8 cellular contexts compared by ENCODE assay signal in the genomic region with DNA sequence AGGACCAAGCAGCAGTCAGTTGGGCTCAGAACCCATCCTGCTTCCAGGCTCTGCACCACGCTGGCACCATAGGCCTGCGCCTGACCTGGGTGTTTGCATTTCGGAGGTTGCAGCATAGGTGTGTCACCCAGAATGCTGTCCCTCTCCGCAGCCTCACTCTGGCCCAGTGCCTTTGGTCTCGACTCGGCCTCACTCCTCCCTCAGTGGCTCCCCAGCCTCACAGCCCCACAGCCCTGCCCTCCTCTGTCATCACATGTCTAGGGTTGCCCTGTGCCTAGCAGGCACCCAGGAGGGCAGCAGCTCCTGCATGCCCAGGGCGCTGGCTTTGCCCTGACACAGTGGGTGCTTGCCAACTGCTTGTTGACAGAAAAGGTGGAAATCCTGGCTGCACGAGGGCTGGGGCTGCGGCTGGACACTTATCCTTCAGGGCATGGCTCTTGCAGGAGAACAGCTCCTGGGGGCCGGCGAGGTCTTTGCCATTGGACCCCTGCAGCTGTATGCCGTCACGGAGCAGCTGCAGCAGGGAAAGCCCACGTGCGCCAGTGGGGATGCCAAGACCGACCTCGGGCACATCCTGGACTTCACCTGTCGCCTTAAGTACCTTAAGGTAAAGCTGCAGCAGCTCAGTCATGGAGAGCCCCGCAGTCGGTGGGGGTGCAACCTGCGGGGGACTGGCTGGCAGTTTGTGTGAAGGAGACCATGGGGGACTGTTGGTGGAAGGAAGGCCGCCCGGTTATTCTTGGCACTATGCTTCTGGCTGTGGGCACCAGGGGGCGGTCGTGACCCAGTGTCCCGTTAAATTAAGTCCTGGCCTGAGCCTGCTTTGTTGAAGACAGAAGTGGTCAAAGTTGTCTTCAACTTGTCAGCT. TPM values are rescaled to one million over a fixed set of nuclear protein-coding genes. Genes with fewer than 3 reads are reported as not detected.
A peak's percentile ranks its signal among the peaks of the same experiment; 100 is the strongest.
DNase-seq lines count a peak whose midpoint lies in the region; ATAC-seq and TF ChIP-seq lines count a peak whose summit lies in the region.

No MANE protein-coding gene starts in this region.

- H3K9me3 Mint-ChIP-seq in mesothelial cell of epicardium: no peaks in the 10 kb centered on the region

- peaks cover 10% of the 10 kb centered on the region for H3K4me1 ChIP-seq in vagina

- H3K4me3 ChIP-seq in dorsolateral prefrontal cortex: no peak overlapping the region
- no peak overlapping the region for H3K4me3 ChIP-seq in vagina

- intact Hi-C loops in dorsolateral prefrontal cortex (cut with DNase I): loop anchor here (2.0 to 10.0 kb wide), 4 partner anchors 61 to 211 kb away; a partner anchor contains a TSS
- intact Hi-C loops in vagina (cut with DNase I): loop anchor here (10.0 kb wide), 1 partner anchor 63 kb away; a partner anchor contains a TSS

- no peaks in the 10 kb centered on the region for H3K27me3 ChIP-seq in dorsolateral prefrontal cortex
- H3K27me3 ChIP-seq in vagina: no peaks in the 10 kb centered on the region

- no peak for TF ChIP-seq POLR2A in vagina (IDR thresholded peaks at IDR 0.05)

- peaks cover 6% of the 10 kb centered on the region for H3K4me1 Mint-ChIP-seq in mesothelial cell of epicardium

- peaks cover 0 to 51% of the 10 kb centered on the region in 2 donors for H3K36me3 ChIP-seq in vagina

- peak overlapping the region in 50 of 59 donors; percentile 0 to 96 (median 56) for H3K27ac ChIP-seq in dorsolateral prefrontal cortex
- no peak overlapping the region for H3K27ac ChIP-seq in vagina

- no peaks in the 10 kb centered on the region for H3K27me3 Mint-ChIP-seq in mesothelial cell of epicardium (ENCODE audit: low read depth)

- TF ChIP-seq CTCF in dorsolateral prefrontal cortex (IDR thresholded peaks at IDR 0.05 in 54 of 56, conservative IDR thresholded peaks at IDR 0.05 in 2 of 56; ENCODE audit: low read depth in 1 of 56, partially characterized antibody in 56 of 56): peak; percentile 46 to 86 (median 72)
- peak; percentile 32 for TF ChIP-seq CTCF in mesothelial cell of epicardium (IDR thresholded peaks at IDR 0.05; ENCODE audit: unreplicated experiment)
- TF ChIP-seq CTCF in vagina (IDR thresholded peaks at IDR 0.05): peak; percentile 38 to 53 (median 51)

- no peak overlapping the region for H3K4me3 Mint-ChIP-seq in mesothelial cell of epicardium

- peaks cover 41% of the 10 kb centered on the region for H3K36me3 Mint-ChIP-seq in mesothelial cell of epicardium

- H3K27ac Mint-ChIP-seq in mesothelial cell of epicardium: no peak overlapping the region

- peak; percentile 47 for DNase-seq in SIG-M5 treated with dmso at 0.1 percent for 504 hours (lab: John Stamatoyannopoulos, UW; ENCODE audit: unreplicated experiment)
- no peak for DNase-seq in SIG-M5 (lab: John Stamatoyannopoulos, UW)
- peak; percentile 57 for DNase-seq in RPMI7951 (ENCODE audit: low read depth)
- peak in 7 of 10 donors; percentile 54 to 75 (median 72) for DNase-seq in dorsolateral prefrontal cortex
- DNase-seq in mesothelial cell of epicardium (ENCODE audit: low spot score in 2 of 2, unreplicated experiment in 2 of 2): no peak
- DNase-seq in vagina (ENCODE audit: extremely low spot score in 2 of 2): no peak
- no peak for DNase-seq in HuH-7.5 (ENCODE audit: low spot score)

- no peaks in the 10 kb centered on the region for H3K9me3 ChIP-seq in vagina

- ATAC-seq in HG02981 (IDR thresholded peaks at IDR 0.05; ENCODE audit: unreplicated experiment): no peak

RNA-seq across cellular contexts. Expression of a gene that starts 16.2 kb away (rescaled TPM):
- 20.9 and 21.4 TPM in 2 replicates for total RNA-seq in RPMI7951 (2014; rRNA removed; shearing (Covaris generic))
- total RNA-seq in dorsolateral prefrontal cortex (100 to 1,000 TPM; 146 to 372 (median 259) TPM), mesothelial cell of epicardium (235 to 242 TPM (median 240 TPM) in 3 replicates), vagina (103 TPM)

RNA-seq across cellular contexts. Expression of a gene that starts 17.8 kb away (rescaled TPM):
- not detected in 2 replicates for total RNA-seq in RPMI7951 (2014; rRNA removed; shearing (Covaris generic))
- 1 to 10 TPM in 33 of 120 experiments, under 1 TPM in 16, not detected in 71; 0.62 to 2.9 (median 1.2) TPM for total RNA-seq in dorsolateral prefrontal cortex
- total RNA-seq in mesothelial cell of epicardium: 4.0 to 5.2 TPM (median 4.6 TPM) in 3 replicates
- total RNA-seq in vagina: 1.7 TPM

RNA-seq across cellular contexts. Expression of a gene that starts 23.5 kb away (rescaled TPM):
- under 0.01 TPM in 2 replicates for total RNA-seq in RPMI7951 (2014; rRNA removed; shearing (Covaris generic))
- total RNA-seq in dorsolateral prefrontal cortex: 100 to 1,000 TPM in 4 of 120 experiments, 10 to 100 TPM in 113, 1 to 10 TPM in 3; 7.9 to 229 (median 32.7) TPM
- total RNA-seq in mesothelial cell of epicardium: 0.29 to 0.71 TPM (median 0.66 TPM) in 3 replicates
- total RNA-seq in vagina: 124 TPM

RNA-seq across cellular contexts. Expression of a gene that starts 26.7 kb away (rescaled TPM):
- total RNA-seq in RPMI7951 (2014; rRNA removed; shearing (Covaris generic)): 0.10 and 0.12 TPM in 2 replicates
- 10 to 100 TPM in 36 of 120 experiments, 1 to 10 TPM in 84; 1.6 to 23.6 (median 7.0) TPM for total RNA-seq in dorsolateral prefrontal cortex
- total RNA-seq in mesothelial cell of epicardium: 0.35 to 0.80 TPM (median 0.66 TPM) in 3 replicates
- 8.3 TPM for total RNA-seq in vagina

Comparison
In these comparisons a context has a peak if more than half of its experiments do, and no peak if none do; other contexts are left out.
1. DNase-seq: peak in SIG-M5 treated with dmso at 0.1 percent for 504 hours (single experiment), RPMI7951 (single experiment) and dorsolateral prefrontal cortex (7 of 10); none in SIG-M5 (single experiment), mesothelial cell of epicardium (0 of 2), vagina (0 of 2) and HuH-7.5 (single experiment).
2. Peak in every context shown above with its lines, with median percentiles within 50 percentile points of each other: CTCF ChIP-seq.